ENCODE assay signal across 30 cellular contexts in the genomic region with DNA sequence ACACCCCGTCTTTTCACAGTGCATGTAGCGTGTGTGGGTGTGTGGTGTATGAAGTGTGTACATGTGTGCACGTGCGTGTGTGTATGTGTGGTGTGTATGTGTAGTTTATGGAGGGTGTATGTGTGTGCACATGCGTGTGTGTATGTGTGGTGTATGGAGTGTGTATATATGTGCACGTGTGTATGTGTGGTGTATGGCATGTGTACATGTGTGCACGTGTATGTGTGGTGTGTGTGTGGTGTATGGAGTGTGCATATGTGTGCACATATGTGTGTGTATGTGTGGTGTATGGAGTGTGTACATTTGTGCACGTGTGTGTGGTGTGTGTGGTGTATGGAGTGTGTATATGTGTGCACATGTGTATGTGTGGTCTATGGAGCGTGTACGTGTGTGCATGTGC. TPM values are rescaled to one million over a fixed set of nuclear protein-coding genes. Genes with fewer than 3 reads are reported as not detected.
"Had no signal": no experiment of that assay in that cellular context is flagged by ENCODE, and none has a peak within 500 bp of the region (broad histone marks: within the 10 kb centered on the region; RNA-seq: fewer than 3 reads in every experiment).

No MANE protein-coding gene starts in this region.

- H3K27me3 ChIP-seq: ascending aorta, cardiac muscle cell, colonic mucosa had no signal

- H3K4me3 ChIP-seq: ascending aorta, breast epithelium, cardiac muscle cell, colonic mucosa, esophagus squamous epithelium, gastroesophageal sphincter, heart right ventricle had no signal

- H3K27ac ChIP-seq: ascending aorta, breast epithelium, cardiac muscle cell, colonic mucosa, epithelial cell of prostate, esophagus squamous epithelium, gastroesophageal sphincter, heart right ventricle had no signal

- H3K9me3 ChIP-seq: ascending aorta, breast epithelium, colonic mucosa, esophagus squamous epithelium, gastroesophageal sphincter, heart right ventricle had no signal

- H3K4me1 ChIP-seq: breast epithelium had no signal

- H3K36me3 ChIP-seq: ascending aorta, breast epithelium, cardiac muscle cell, colonic mucosa, esophagus squamous epithelium, gastroesophageal sphincter, heart right ventricle had no signal

- DNase-seq: activated CD4-positive, alpha-beta memory T cell treated with anti-CD3 and anti-CD28 coated beads, Interleukin-2, amount 10 ng/mL, durations not matched to agents 7 days and 5 days; activated CD4-positive, alpha-beta T cell treated with anti-CD3 and anti-CD28 coated beads for 36 hours; activated CD4-positive, alpha-beta T cell treated with anti-CD3 and anti-CD28 coated beads, Interleukin-2, amount 10 ng/mL, durations not matched to agents 24 days and 14 days; activated CD4-positive, CD25-positive, alpha-beta regulatory T cell; activated CD4-positive, CD25-positive, alpha-beta regulatory T cell treated with anti-CD3 and anti-CD28 coated beads, Interleukin-2, amount 50 U/mL, for 72 hours; activated CD8-positive, alpha-beta memory T cell treated with anti-CD3 and anti-CD28 coated beads, Interleukin-2, amount 50 U/mL, for 48 hours; activated gamma-delta T cell; activated naive CD4-positive, alpha-beta T cell; activated naive CD4-positive, alpha-beta T cell treated with anti-CD3 and anti-CD28 coated beads, Interleukin-2, amount 10 ng/mL, durations not matched to agents 7 days and 5 days; activated naive CD8-positive, alpha-beta T cell treated with anti-CD3 and anti-CD28 coated beads, Interleukin-2, amount 10 ng/mL, durations not matched to agents 7 days and 5 days; activated T-cell treated with anti-CD3 and anti-CD28 coated beads for 4 hours; activated T-cell treated with anti-CD3 and anti-CD28 coated beads, Interleukin-2, amount 50 U/mL, for 24 hours; activated T-cell treated with anti-CD3 and anti-CD28 coated beads, Interleukin-2, amount 50 U/mL, for 72 hours; central memory CD4-positive, alpha-beta T cell; cerebellar nuclear complex; colonic mucosa; effector CD8-positive, alpha-beta T cell; esophagus squamous epithelium; foreskin melanocyte; heart right ventricle; T-helper 2 cell had no signal

- ATAC-seq: activated CD4-positive, alpha-beta T cell treated with anti-CD3 and anti-CD28 coated beads for 36 hours; activated naive CD4-positive, alpha-beta T cell treated with anti-CD3 and anti-CD28 coated beads, Interleukin-2, amount 50 U/mL, for 72 hours; activated T-cell treated with anti-CD3 and anti-CD28 coated beads, Interleukin-2, amount 50 U/mL, for 72 hours; gastroesophageal sphincter; heart right ventricle had no signal

RNA-seq across cellular contexts. Expression of a gene that starts 13.2 kb away (rescaled TPM):
- polyA plus RNA-seq: cardiac muscle cell, endothelial cell of umbilical vein, esophagus, fibroblast of lung, heart right ventricle had no signal

RNA-seq across cellular contexts. Expression of a gene that starts 22.9 kb away (rescaled TPM):
- polyA plus RNA-seq: endothelial cell of umbilical vein had no signal
